In the genomic region with DNA sequence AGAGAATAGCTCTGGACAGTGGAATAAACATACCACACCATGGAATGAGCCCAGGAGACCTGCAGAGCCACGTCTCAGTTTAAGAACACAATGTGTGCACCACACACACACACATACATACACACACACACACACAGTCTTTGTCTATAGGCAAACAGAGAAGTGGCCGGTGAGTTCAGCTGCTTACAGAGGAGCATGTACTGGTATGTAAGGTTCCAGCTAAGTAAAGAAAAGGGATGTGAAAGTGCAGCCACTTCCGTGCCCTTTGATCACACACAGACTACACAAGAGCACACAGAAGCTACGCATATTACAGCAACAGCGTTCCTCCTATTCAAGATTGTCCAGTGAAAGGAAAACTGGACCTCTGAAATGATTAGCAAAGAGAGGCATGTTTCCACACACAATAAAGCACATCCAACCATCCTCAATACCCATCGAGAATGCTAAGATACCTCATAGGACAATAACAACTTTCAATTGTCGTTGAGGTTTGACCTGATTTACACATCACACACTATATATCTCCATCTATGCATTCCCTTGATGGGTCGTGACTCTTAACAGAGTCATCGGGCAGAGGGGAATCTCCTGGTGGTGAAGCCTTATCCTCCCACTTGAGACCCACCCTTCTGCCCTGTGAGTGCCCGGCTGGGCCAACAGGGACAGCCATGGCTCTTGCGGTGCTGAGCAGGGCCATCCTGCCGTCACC, we compare ENCODE assay signal across 8 cellular contexts. TPM values are rescaled to one million over a fixed set of nuclear protein-coding genes. Genes with fewer than 3 reads are reported as not detected.
DNase-seq lines count a peak whose midpoint lies in the region; ATAC-seq, FAIRE-seq and TF ChIP-seq lines count a peak whose summit lies in the region.

No MANE protein-coding gene starts in this region.

- in situ Hi-C loops in GM13977 (cut with MboI; ENCODE audit: low pct_unique_long_range_greater_than_20kb, low sequenced_read_pairs, unreplicated experiment): no loop called here

- H3K27me3 Mint-ChIP-seq in progenitor cell of endocrine pancreas: no peaks in the 10 kb centered on the region

- peaks cover 13% of the 10 kb centered on the region for H3K4me1 Mint-ChIP-seq in progenitor cell of endocrine pancreas (ENCODE audit: low read depth)

- ATAC-seq in GM21529 (IDR thresholded peaks at IDR 0.05; ENCODE audit: unreplicated experiment) (peak; percentile 100), HG03558 (IDR thresholded peaks at IDR 0.05; ENCODE audit: extremely low read depth, unreplicated experiment) (peak; percentile 99), left colon (peak; percentile 89)

- no peak overlapping the region for H3K27ac Mint-ChIP-seq in progenitor cell of endocrine pancreas

- peaks cover 2% of the 10 kb centered on the region for H3K9me3 Mint-ChIP-seq in progenitor cell of endocrine pancreas (ENCODE audit: low read depth)

- peaks cover 34% of the 10 kb centered on the region for H3K36me3 Mint-ChIP-seq in progenitor cell of endocrine pancreas (ENCODE audit: insufficient read depth)

- TF ChIP-seq CTCF in GM13977 (IDR thresholded peaks at IDR 0.05; ENCODE audit: extremely low read depth, insufficient read depth, missing control alignments) (no peak), progenitor cell of endocrine pancreas (IDR thresholded peaks at IDR 0.05; ENCODE audit: unreplicated experiment) (no peak)

- no peak for FAIRE-seq in urothelium cell line (lab: Jason Lieb, UNC)

- DNase-seq in GM13977 (ENCODE audit: low spot score) (peak; percentile 69), left colon (peak; percentile 16 to 33), progenitor cell of endocrine pancreas (ENCODE audit: low spot score, unreplicated experiment) (no peak), urothelium cell line (ENCODE audit: low spot score) (no peak), NCI-H226 (no peak), T-helper 2 cell (no peak)

- no peak overlapping the region for H3K4me3 Mint-ChIP-seq in progenitor cell of endocrine pancreas (ENCODE audit: low read depth)

- intact Hi-C loops in left colon (cut with DNase I, micrococcal nuclease): no loop called here

RNA-seq across cellular contexts. Expression of a gene that starts 23.5 kb away (rescaled TPM):
- total RNA-seq in left colon: 1 to 10 TPM; 6.5 to 8.8 TPM
- total RNA-seq in progenitor cell of endocrine pancreas: 31.6 and 34.2 TPM in 2 replicates

Comparison
In these comparisons a context has a peak if more than half of its experiments do, and no peak if none do; other contexts are left out.
1. DNase-seq: peak in GM13977 (single experiment) and left colon (2 of 2); none in progenitor cell of endocrine pancreas (single experiment), urothelium cell line (single experiment), NCI-H226 (single experiment) and T-helper 2 cell (0 of 5).
2. Peak in every context shown above with its lines, with median percentiles within 50 percentile points of each other: ATAC-seq.